In the genomic region with DNA sequence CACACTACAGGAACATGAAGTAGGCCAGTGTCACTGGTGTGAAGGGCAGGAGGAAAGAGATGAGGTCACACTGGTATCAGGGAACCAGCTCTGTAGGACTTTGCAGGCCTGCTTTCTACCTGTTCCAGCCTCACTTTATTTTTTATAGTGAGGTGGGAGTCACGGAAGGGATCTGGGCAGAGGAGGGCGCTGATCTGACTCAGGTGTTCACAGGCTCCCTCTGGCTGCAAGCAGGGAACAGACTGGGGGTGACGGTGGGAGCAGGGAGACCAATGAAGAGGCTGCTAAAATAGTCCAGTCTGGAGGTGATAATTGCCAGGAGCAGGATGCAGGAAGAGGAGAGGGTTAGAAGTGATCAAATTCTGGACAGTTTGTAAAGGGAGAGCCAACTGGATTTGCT, we compare ENCODE assay signal across 10 cellular contexts. TPM values are rescaled to one million over a fixed set of nuclear protein-coding genes. Genes with fewer than 3 reads are reported as not detected.
A peak's percentile ranks its signal among the peaks of the same experiment; 100 is the strongest.
DNase-seq lines count a peak whose midpoint lies in the region; ATAC-seq and TF ChIP-seq lines count a peak whose summit lies in the region.
"Had no signal": no experiment of that assay in that cellular context is flagged by ENCODE, and none has a peak within 500 bp of the region (broad histone marks: within the 10 kb centered on the region; RNA-seq: fewer than 3 reads in every experiment).

No MANE protein-coding gene starts in this region.

- no peak overlapping the region for H3K4me3 ChIP-seq in epithelial cell of proximal tubule (ENCODE audit: low read depth, low read length)

- H3K4me3 Mint-ChIP-seq in stimulated activated naive CD8-positive, alpha-beta T cell treated with anti-CD3 and anti-CD28 coated beads, Interleukin-15, amount 100 ng/mL, for 72 hours, result peak overlapping the region in 1 of 2 donors; percentile 16

- peak; percentile 63 for TF ChIP-seq CTCF in epithelial cell of proximal tubule (conservative IDR thresholded peaks at IDR 0.05; ENCODE audit: low read depth, low read length)

- H3K27me3 Mint-ChIP-seq in stimulated activated naive CD8-positive, alpha-beta T cell treated with anti-CD3 and anti-CD28 coated beads, Interleukin-15, amount 100 ng/mL, for 72 hours, result no peaks in the 10 kb centered on the region

- H3K9me3 Mint-ChIP-seq in stimulated activated naive CD8-positive, alpha-beta T cell treated with anti-CD3 and anti-CD28 coated beads, Interleukin-15, amount 100 ng/mL, for 72 hours, result no peaks in the 10 kb centered on the region

- peak; percentile 10 for DNase-seq in stimulated activated naive CD8-positive, alpha-beta T cell treated with anti-CD3 and anti-CD28 coated beads, Interleukin-15, Interleukin-2, amounts not matched to agents 100 U/mL and 50 U/mL, for 24 hours
- no peak for DNase-seq in stimulated activated naive CD8-positive, alpha-beta T cell treated with anti-CD3 and anti-CD28 coated beads, Interleukin-15, amount 100 ng/mL, for 72 hours
- DNase-seq in NCI-H526 (lab: John Stamatoyannopoulos, UW) (peak; percentile 20 to 54), epithelial cell of proximal tubule (ENCODE audit: low read depth) (no peak), CD1c-positive myeloid dendritic cell (ENCODE audit: extremely low spot score) (no peak), NOMO-1 (lab: John Stamatoyannopoulos, UW; ENCODE audit: unreplicated experiment in 2 of 2) (no peak), MV-4-11 (lab: John Stamatoyannopoulos, UW) (no peak)
- DNase-seq: SHP77 treated with DMSO at 0.1 percent for 48 hours; stimulated activated CD4-positive, alpha-beta T cell treated with anti-CD3 and anti-CD28 coated beads, Interleukin-4, amount 100 ng/mL, for 24 hours had no signal

- no peak for ATAC-seq in stimulated activated naive CD8-positive, alpha-beta T cell treated with anti-CD3 and anti-CD28 coated beads, Interleukin-15, Interleukin-2, amounts not matched to agents 100 U/mL and 50 U/mL, for 24 hours
- ATAC-seq in stimulated activated naive CD8-positive, alpha-beta T cell treated with anti-CD3 and anti-CD28 coated beads, Interleukin-15, amount 100 ng/mL, for 72 hours, result no peak
- ATAC-seq in GM19455 (IDR thresholded peaks at IDR 0.05; ENCODE audit: unreplicated experiment), result no peak

- H3K4me1 Mint-ChIP-seq in stimulated activated naive CD8-positive, alpha-beta T cell treated with anti-CD3 and anti-CD28 coated beads, Interleukin-15, amount 100 ng/mL, for 72 hours, result peaks cover 21% of the 10 kb centered on the region

- no peak overlapping the region for H3K27ac Mint-ChIP-seq in stimulated activated naive CD8-positive, alpha-beta T cell treated with anti-CD3 and anti-CD28 coated beads, Interleukin-15, amount 100 ng/mL, for 72 hours

RNA-seq across cellular contexts. Expression of a gene that starts 2.8 kb away (rescaled TPM):
- total RNA-seq in epithelial cell of proximal tubule, result 3.3 and 7.0 TPM in 2 replicates

RNA-seq across cellular contexts. Expression of a gene that starts 3.5 kb away (rescaled TPM):
- total RNA-seq in epithelial cell of proximal tubule, result 12.7 and 20.7 TPM in 2 replicates

RNA-seq across cellular contexts. Expression of a gene that starts 18.6 kb away (rescaled TPM):
- 0.51 and 4.3 TPM in 2 replicates for total RNA-seq in epithelial cell of proximal tubule

RNA-seq across cellular contexts. Expression of a gene that starts 37.2 kb away (rescaled TPM):
- total RNA-seq in epithelial cell of proximal tubule, result 24.3 and 39.7 TPM in 2 replicates

RNA-seq across cellular contexts. Expression of a gene that starts 42.6 kb away (rescaled TPM):
- total RNA-seq in epithelial cell of proximal tubule, result 4.4 and 5.3 TPM in 2 replicates

Comparison
In these comparisons a context has a peak if more than half of its experiments do, and no peak if none do; other contexts are left out.
1. DNase-seq: peak in stimulated activated naive CD8-positive, alpha-beta T cell treated with anti-CD3 and anti-CD28 coated beads, Interleukin-15, Interleukin-2, amounts not matched to agents 100 U/mL and 50 U/mL, for 24 hours (single experiment) and NCI-H526 (2 of 2); none in stimulated activated naive CD8-positive, alpha-beta T cell treated with anti-CD3 and anti-CD28 coated beads, Interleukin-15, amount 100 ng/mL, for 72 hours (0 of 2), epithelial cell of proximal tubule (single experiment), CD1c-positive myeloid dendritic cell (single experiment), NOMO-1 (0 of 2) and MV-4-11 (single experiment).